In genomic region chr20:32761417-32761830, GRCh38 we compare ENCODE assay signal across 8 cellular contexts. TPM values are rescaled to one million over a fixed set of nuclear protein-coding genes. Genes with fewer than 3 reads are reported as not detected.
DNase-seq lines count a peak whose midpoint lies in the region; ATAC-seq and TF ChIP-seq lines count a peak whose summit lies in the region.

No MANE protein-coding gene starts in this region.

- 65% methylated on average over 6 of the region's 6 CpGs for WGBS in SK-N-SH (ENCODE audit: low lambda C conversion rate)

- TF ChIP-seq EP300 in SK-N-SH (IDR thresholded peaks at IDR 0.05; ENCODE audit: borderline replicate concordance in 1 of 2, low read depth in 1 of 2, low read length in 1 of 2): no peak

- H3K4me1 ChIP-seq in SK-N-SH (ENCODE audit: control insufficient read depth in 1 of 2, insufficient read depth in 2 of 2, low read depth in 1 of 2, low read length in 1 of 2): peaks cover 0 to 12% of the 10 kb centered on the region in 2 experiments; a peak in 2 of 4 replicates
- peaks cover 25% of the 10 kb centered on the region for H3K4me1 ChIP-seq in iPS-20b (ENCODE audit: insufficient read depth, low read length)

- peaks cover 15% of the 10 kb centered on the region for H3K4me1 Mint-ChIP-seq in activated CD4-positive, alpha-beta memory T cell treated with anti-CD3 and anti-CD28 coated beads, Interleukin-2, amount 10 ng/mL, durations not matched to agents 7 days and 5 days
- peaks cover 31% of the 10 kb centered on the region for H3K4me1 Mint-ChIP-seq in stimulated activated naive CD8-positive, alpha-beta T cell treated with anti-CD3 and anti-CD28 coated beads, Interleukin-15, amount 100 ng/mL, for 72 hours

- H3K9me2 ChIP-seq in SK-N-SH: no peaks in the 10 kb centered on the region

- no peaks in the 10 kb centered on the region for H3K36me3 ChIP-seq in SK-N-SH (replicated peaks in 1 of 2; ENCODE audit: control insufficient read depth in 1 of 2, insufficient read depth in 2 of 2, low read length in 1 of 2)
- H3K36me3 ChIP-seq in iPS-20b (ENCODE audit: insufficient read depth, low read depth, low read length): peaks cover 27% of the 10 kb centered on the region

- H3K36me3 Mint-ChIP-seq in activated CD4-positive, alpha-beta memory T cell treated with anti-CD3 and anti-CD28 coated beads, Interleukin-2, amount 10 ng/mL, durations not matched to agents 7 days and 5 days (ENCODE audit: low read depth): no peaks in the 10 kb centered on the region

- peak overlapping the region; percentile 15 for H3K27ac Mint-ChIP-seq in activated CD4-positive, alpha-beta memory T cell treated with anti-CD3 and anti-CD28 coated beads, Interleukin-2, amount 10 ng/mL, durations not matched to agents 7 days and 5 days
- H3K27ac Mint-ChIP-seq in stimulated activated naive CD8-positive, alpha-beta T cell treated with anti-CD3 and anti-CD28 coated beads, Interleukin-15, amount 100 ng/mL, for 72 hours: peak overlapping the region; percentile 88 to 93

- H2AFZ ChIP-seq in SK-N-SH (ENCODE audit: low read depth): peak overlapping the region; percentile 68; the same call in 1 of the 2 replicates

- H3K4me3 Mint-ChIP-seq in activated CD4-positive, alpha-beta memory T cell treated with anti-CD3 and anti-CD28 coated beads, Interleukin-2, amount 10 ng/mL, durations not matched to agents 7 days and 5 days: peak overlapping the region; percentile 65
- peak overlapping the region; percentile 86 to 94 for H3K4me3 Mint-ChIP-seq in stimulated activated naive CD8-positive, alpha-beta T cell treated with anti-CD3 and anti-CD28 coated beads, Interleukin-15, amount 100 ng/mL, for 72 hours

- TF ChIP-seq CTCF in SK-N-SH (IDR thresholded peaks at IDR 0.05): no peak

- no peaks in the 10 kb centered on the region for H4K20me1 ChIP-seq in SK-N-SH (ENCODE audit: insufficient read depth)

- H3F3A ChIP-seq in SK-N-SH (replicated peaks; ENCODE audit: insufficient read depth): peaks cover 12% of the 10 kb centered on the region

- peaks cover 16% of the 10 kb centered on the region for H3K27me3 Mint-ChIP-seq in activated CD4-positive, alpha-beta memory T cell treated with anti-CD3 and anti-CD28 coated beads, Interleukin-2, amount 10 ng/mL, durations not matched to agents 7 days and 5 days
- H3K27me3 Mint-ChIP-seq in stimulated activated naive CD8-positive, alpha-beta T cell treated with anti-CD3 and anti-CD28 coated beads, Interleukin-15, amount 100 ng/mL, for 72 hours: peaks cover 27% of the 10 kb centered on the region

- peak overlapping the region; percentile 69 for H3K4me2 ChIP-seq in SK-N-SH

- TF ChIP-seq RAD21 in SK-N-SH (IDR thresholded peaks at IDR 0.05; ENCODE audit: low read length): no peak

- H3K27ac ChIP-seq in SK-N-SH (ENCODE audit: low read depth in 2 of 2, low read length in 1 of 2) (no peak overlapping the region), iPS-20b (ENCODE audit: low read length) (peak overlapping the region; percentile 4)

- no peaks in the 10 kb centered on the region for H3K27me3 ChIP-seq in SK-N-SH (ENCODE audit: insufficient read depth)
- H3K27me3 ChIP-seq in iPS-20b (ENCODE audit: insufficient read depth, low read length): no peaks in the 10 kb centered on the region

- POLR2A ChIA-PET in SK-N-SH (lab: Yijun Ruan, JAX): no interaction called here
- POLR2A ChIA-PET in activated CD4-positive, alpha-beta memory T cell treated with anti-CD3 and anti-CD28 coated beads, Interleukin-2, amount 10 ng/mL, durations not matched to agents 7 days and 5 days (lab: Charles Lee): interaction anchor here (1.3 to 1.5 kb wide), 2 partner anchors 17 to 18 kb away, joined by 3 to 5 read pairs; partner anchors contain the start of gene COMMD7

- peaks cover 7% of the 10 kb centered on the region; the same call in 1 of the 2 replicates for H3K79me2 ChIP-seq in SK-N-SH (ENCODE audit: insufficient read depth)

- H3K9me3 ChIP-seq in SK-N-SH (no peaks in the 10 kb centered on the region), iPS-20b (ENCODE audit: insufficient read depth, low read depth, low read length) (no peaks in the 10 kb centered on the region)

- ATAC-seq in SK-N-SH treated with all-trans-retinoic acid at 6 μM for 48 hours (no peak), GM18907 (IDR thresholded peaks at IDR 0.05; ENCODE audit: unreplicated experiment) (no peak)
- no peak for ATAC-seq in stimulated activated naive CD8-positive, alpha-beta T cell treated with anti-CD3 and anti-CD28 coated beads, Interleukin-15, amount 100 ng/mL, for 72 hours

- H3K4me3 ChIP-seq in SK-N-SH (ENCODE audit: low read depth in 2 of 2, low read length in 1 of 2) (peak overlapping the region in 1 of 2 experiments; percentile 31; a peak in 2 of 4 replicates), iPS-20b (ENCODE audit: low read length) (peak overlapping the region; percentile 64)

- DNase-seq in SK-N-SH (no peak), NCI-H2171 (lab: John Stamatoyannopoulos, UW) (no peak), SW480 (ENCODE audit: low spot score) (no peak)
- DNase-seq in activated CD4-positive, alpha-beta memory T cell treated with anti-CD3 and anti-CD28 coated beads, Interleukin-2, amount 10 ng/mL, durations not matched to agents 7 days and 5 days: no peak
- no peak for DNase-seq in stimulated activated naive CD8-positive, alpha-beta T cell treated with anti-CD3 and anti-CD28 coated beads, Interleukin-15, amount 100 ng/mL, for 72 hours

- H3K9ac ChIP-seq in SK-N-SH: peak overlapping the region; percentile 85; the same call in 1 of the 2 replicates
- peak overlapping the region; percentile 69; the same call in 1 of the 2 replicates for H3K9ac ChIP-seq in iPS-20b (ENCODE audit: low read depth, low read length)

- CTCF ChIA-PET in SK-N-SH (lab: Yijun Ruan, JAX): no interaction called here
- CTCF ChIA-PET in activated CD4-positive, alpha-beta memory T cell treated with anti-CD3 and anti-CD28 coated beads, Interleukin-2, amount 10 ng/mL, durations not matched to agents 7 days and 5 days (lab: Charles Lee): interaction anchor here (2.0 kb wide), 1 partner anchor 19 kb away, joined by 6 read pairs; the partner anchor contains the start of gene COMMD7

- no peaks in the 10 kb centered on the region for H3K9me3 Mint-ChIP-seq in activated CD4-positive, alpha-beta memory T cell treated with anti-CD3 and anti-CD28 coated beads, Interleukin-2, amount 10 ng/mL, durations not matched to agents 7 days and 5 days
- H3K9me3 Mint-ChIP-seq in stimulated activated naive CD8-positive, alpha-beta T cell treated with anti-CD3 and anti-CD28 coated beads, Interleukin-15, amount 100 ng/mL, for 72 hours: no peaks in the 10 kb centered on the region

TF ChIP-seq in SK-N-SH, 30 proteins besides CTCF, POLR2A, EP300 and RAD21 (continues in another document):
- TF ChIP-seq FOSL2 (IDR thresholded peaks at IDR 0.05; ENCODE audit: borderline replicate concordance, low read depth) (no peak), FOXM1 (IDR thresholded peaks at IDR 0.05; ENCODE audit: low read depth) (no peak), NRF1 (IDR thresholded peaks at IDR 0.05; ENCODE audit: low read depth, low read length) (no peak), SMC3 (IDR thresholded peaks at IDR 0.05; ENCODE audit: low read depth, low read length) (no peak), MEF2A (IDR thresholded peaks at IDR 0.05; ENCODE audit: borderline replicate concordance, low read depth) (no peak), USF2 (IDR thresholded peaks at IDR 0.05; ENCODE audit: borderline replicate concordance, low read depth, low read length) (no peak), TAF1 (IDR thresholded peaks at IDR 0.05; ENCODE audit: borderline replicate concordance, low read depth, low read length) (no peak)

TF ChIP-seq in SK-N-SH treated with all-trans-retinoic acid at 6 μM for 48 hours, 23 proteins besides CTCF, POLR2A, EP300 and RAD21 (continues in another document):
- no peak for TF ChIP-seq ARNTL (CRISPR knock-in tag; IDR thresholded peaks at IDR 0.05; ENCODE audit: borderline replicate concordance, low read depth)
- no peak for TF ChIP-seq CSRNP3 (CRISPR knock-in tag; IDR thresholded peaks at IDR 0.05)
- no peak for TF ChIP-seq ZNF565 (CRISPR knock-in tag; conservative IDR thresholded peaks at IDR 0.05; ENCODE audit: low read depth)
- TF ChIP-seq SNAI2 (CRISPR knock-in tag; IDR thresholded peaks at IDR 0.05): no peak
- TF ChIP-seq TOX (CRISPR knock-in tag; IDR thresholded peaks at IDR 0.05; ENCODE audit: borderline replicate concordance): no peak
- TF ChIP-seq GLIS3 (CRISPR knock-in tag; IDR thresholded peaks at IDR 0.05): no peak
- no peak for TF ChIP-seq RARB (CRISPR knock-in tag; IDR thresholded peaks at IDR 0.05)

RNA-seq across cellular contexts. Expression of gene DNMT3B, which starts 0.8 kb away (rescaled TPM):
- 2.2 and 2.4 TPM in 2 replicates for polyA plus RNA-seq in SK-N-SH (2012; rRNA removed)
- polyA plus RNA-seq in SK-N-SH (2012; cell fraction: cytosol; rRNA removed): 1.2 and 1.8 TPM in 2 replicates
- polyA plus RNA-seq in SK-N-SH (2012; cell fraction: nucleus; rRNA removed): 7.0 and 8.3 TPM in 2 replicates
- 1 to 10 TPM; 2.2 to 2.4 TPM for total RNA-seq in activated CD4-positive, alpha-beta memory T cell treated with anti-CD3 and anti-CD28 coated beads, Interleukin-2, amount 10 ng/mL, durations not matched to agents 7 days and 5 days

RNA-seq across cellular contexts. Expression of gene COMMD7, which starts 18.2 kb away (rescaled TPM):
- 38.0 and 46.0 TPM in 2 replicates for polyA plus RNA-seq in SK-N-SH (2012; rRNA removed)
- 39.3 and 44.2 TPM in 2 replicates for polyA plus RNA-seq in SK-N-SH (2012; cell fraction: cytosol; rRNA removed)
- 26.1 and 28.1 TPM in 2 replicates for polyA plus RNA-seq in SK-N-SH (2012; cell fraction: nucleus; rRNA removed)
- total RNA-seq in activated CD4-positive, alpha-beta memory T cell treated with anti-CD3 and anti-CD28 coated beads, Interleukin-2, amount 10 ng/mL, durations not matched to agents 7 days and 5 days: 10 to 100 TPM; 61.7 to 62.6 TPM

RNA-seq across cellular contexts. Expression of gene MAPRE1, which starts 58.3 kb away (rescaled TPM):
- 47.2 and 54.2 TPM in 2 replicates for polyA plus RNA-seq in SK-N-SH (2012; rRNA removed)
- polyA plus RNA-seq in SK-N-SH (2012; cell fraction: cytosol; rRNA removed): 70.5 and 78.7 TPM in 2 replicates
- 15.0 and 25.1 TPM in 2 replicates for polyA plus RNA-seq in SK-N-SH (2012; cell fraction: nucleus; rRNA removed)
- total RNA-seq in activated CD4-positive, alpha-beta memory T cell treated with anti-CD3 and anti-CD28 coated beads, Interleukin-2, amount 10 ng/mL, durations not matched to agents 7 days and 5 days: 100 to 1,000 TPM; 134 to 135 TPM
